ENCODE assay signal across 27 cellular contexts in genomic region chr1:5379176-5379759, GRCh38.
"Had no signal": no experiment of that assay in that cellular context is flagged by ENCODE, and none has a peak within 500 bp of the region (broad histone marks: within the 10 kb centered on the region; RNA-seq: fewer than 3 reads in every experiment).

No MANE protein-coding gene starts in this region.

- H3K4me1 ChIP-seq: adrenal gland, body of pancreas, breast epithelium, Peyer's patch, SJSA1 had no signal

- H3K4me2 ChIP-seq: KMS-11 had no signal

- H3K27me3 ChIP-seq: body of pancreas, Peyer's patch, SJSA1 had no signal

- ATAC-seq: activated CD4-positive, alpha-beta T cell treated with anti-CD3 and anti-CD28 coated beads for 36 hours; activated CD4-positive, CD25-positive, alpha-beta regulatory T cell treated with anti-CD3 and anti-CD28 coated beads, Interleukin-2, amount 50 U/mL, for 24 hours; activated CD8-positive, alpha-beta T cell treated with anti-CD3 and anti-CD28 coated beads, Interleukin-2, amount 10 ng/mL, durations not matched to agents 7 days and 5 days; activated naive CD4-positive, alpha-beta T cell treated with anti-CD3 and anti-CD28 coated beads, Interleukin-2, amount 50 U/mL, for 72 hours; body of pancreas; PC-3; WTC11 had no signal

- H3K36me3 ChIP-seq: adrenal gland, breast epithelium, Peyer's patch, SJSA1 had no signal

- H3K27ac ChIP-seq: adrenal gland, body of pancreas, breast epithelium, KMS-11, Peyer's patch, SJSA1 had no signal

- H3K9me3 ChIP-seq: adrenal gland, body of pancreas, breast epithelium, Peyer's patch had no signal

- H3K9ac ChIP-seq: KMS-11 had no signal

- H3K4me3 ChIP-seq: adrenal gland, body of pancreas, breast epithelium, Peyer's patch, SJSA1 had no signal

- DNase-seq: activated CD4-positive, alpha-beta T cell treated with anti-CD3 and anti-CD28 coated beads for 36 hours; activated CD4-positive, alpha-beta T cell treated with anti-CD3 and anti-CD28 coated beads, Interleukin-2, amount 10 ng/mL, durations not matched to agents 7 days and 5 days; activated CD4-positive, alpha-beta T cell treated with anti-CD3 and anti-CD28 coated beads, Interleukin-2, amount 50 U/mL, for 48 hours; activated CD8-positive, alpha-beta T cell treated with anti-CD3 and anti-CD28 coated beads, Interleukin-2, amount 10 ng/mL, durations not matched to agents 7 days and 5 days; activated gamma-delta T cell treated with Interleukin-2 at 50 U/mL for 16 hours; activated naive CD4-positive, alpha-beta T cell treated with anti-CD3 and anti-CD28 coated beads for 36 hours; activated T-cell treated with anti-CD3 and anti-CD28 coated beads, Interleukin-2, amount 50 U/mL, for 24 hours; body of pancreas; NCI-H1105; NCI-H1417 treated with DMSO at 0.1 percent for 48 hours; NCI-H187 treated with DMSO at 0.1 percent for 48 hours; NCI-H2081 treated with DMSO at 0.1 percent for 48 hours; NCI-H510A; NCI-H526; NCI-H774; PC-3; Peyer's patch; RPMI8226; SHP77 treated with DMSO at 0.1 percent for 48 hours; T1000 had no signal
